8 cellular contexts compared by ENCODE assay signal in the genomic region with DNA sequence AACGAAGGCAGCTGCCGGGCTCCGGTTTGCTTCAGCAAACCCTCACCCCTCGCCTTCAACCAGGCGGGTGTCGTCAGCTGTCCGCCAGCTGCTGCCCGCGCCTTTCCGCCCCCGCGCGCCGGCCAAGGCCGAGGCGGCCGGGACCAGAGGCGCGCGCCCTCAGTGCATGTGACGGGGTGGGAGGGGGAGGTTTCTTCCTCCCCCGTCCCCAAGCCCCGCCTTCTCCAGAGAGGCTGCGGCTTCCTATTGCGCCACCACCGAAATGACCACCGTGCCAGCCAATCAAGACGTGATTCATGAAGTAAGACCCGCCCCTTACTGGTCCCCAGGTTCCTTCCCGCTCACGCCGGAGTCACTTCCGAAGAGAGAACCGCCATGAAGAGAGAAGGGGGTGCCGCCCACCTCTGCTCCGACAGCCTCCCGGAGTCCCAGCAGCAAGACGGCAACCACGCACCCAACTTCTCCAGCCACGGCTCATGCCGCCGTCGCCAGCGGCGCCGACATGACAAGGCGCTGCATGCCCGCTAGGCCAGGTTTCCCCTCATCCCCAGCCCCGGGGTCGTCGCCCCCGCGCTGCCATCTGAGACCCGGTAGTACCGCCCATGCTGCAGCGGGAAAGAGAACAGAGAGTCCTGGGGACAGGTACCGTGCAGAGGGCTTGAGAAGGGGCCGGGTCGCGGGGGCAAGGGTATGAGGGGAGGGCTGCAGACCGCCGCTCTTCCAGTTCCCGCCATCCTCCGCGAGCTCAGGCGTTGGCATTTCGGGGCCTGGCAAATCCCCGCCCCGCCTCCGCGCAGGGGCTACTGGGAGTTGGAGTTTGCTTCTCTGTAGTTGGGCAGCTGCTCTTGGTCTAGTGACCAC. TPM values are rescaled to one million over a fixed set of nuclear protein-coding genes. Genes with fewer than 3 reads are reported as not detected.
DNase-seq lines count a peak whose midpoint lies in the region; ATAC-seq and TF ChIP-seq lines count a peak whose summit lies in the region.

A gene with protein sequence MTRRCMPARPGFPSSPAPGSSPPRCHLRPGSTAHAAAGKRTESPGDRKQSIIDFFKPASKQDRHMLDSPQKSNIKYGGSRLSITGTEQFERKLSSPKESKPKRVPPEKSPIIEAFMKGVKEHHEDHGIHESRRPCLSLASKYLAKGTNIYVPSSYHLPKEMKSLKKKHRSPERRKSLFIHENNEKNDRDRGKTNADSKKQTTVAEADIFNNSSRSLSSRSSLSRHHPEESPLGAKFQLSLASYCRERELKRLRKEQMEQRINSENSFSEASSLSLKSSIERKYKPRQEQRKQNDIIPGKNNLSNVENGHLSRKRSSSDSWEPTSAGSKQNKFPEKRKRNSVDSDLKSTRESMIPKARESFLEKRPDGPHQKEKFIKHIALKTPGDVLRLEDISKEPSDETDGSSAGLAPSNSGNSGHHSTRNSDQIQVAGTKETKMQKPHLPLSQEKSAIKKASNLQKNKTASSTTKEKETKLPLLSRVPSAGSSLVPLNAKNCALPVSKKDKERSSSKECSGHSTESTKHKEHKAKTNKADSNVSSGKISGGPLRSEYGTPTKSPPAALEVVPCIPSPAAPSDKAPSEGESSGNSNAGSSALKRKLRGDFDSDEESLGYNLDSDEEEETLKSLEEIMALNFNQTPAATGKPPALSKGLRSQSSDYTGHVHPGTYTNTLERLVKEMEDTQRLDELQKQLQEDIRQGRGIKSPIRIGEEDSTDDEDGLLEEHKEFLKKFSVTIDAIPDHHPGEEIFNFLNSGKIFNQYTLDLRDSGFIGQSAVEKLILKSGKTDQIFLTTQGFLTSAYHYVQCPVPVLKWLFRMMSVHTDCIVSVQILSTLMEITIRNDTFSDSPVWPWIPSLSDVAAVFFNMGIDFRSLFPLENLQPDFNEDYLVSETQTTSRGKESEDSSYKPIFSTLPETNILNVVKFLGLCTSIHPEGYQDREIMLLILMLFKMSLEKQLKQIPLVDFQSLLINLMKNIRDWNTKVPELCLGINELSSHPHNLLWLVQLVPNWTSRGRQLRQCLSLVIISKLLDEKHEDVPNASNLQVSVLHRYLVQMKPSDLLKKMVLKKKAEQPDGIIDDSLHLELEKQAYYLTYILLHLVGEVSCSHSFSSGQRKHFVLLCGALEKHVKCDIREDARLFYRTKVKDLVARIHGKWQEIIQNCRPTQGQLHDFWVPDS (plus strand): TSS at position 355 of the 861 bp plus-strand sequence. CDS start 148 bp downstream, at position 503.

- intact Hi-C loops in ascending aorta (cut with DNase I), result loop anchor here (2.0 to 10.0 kb wide), 6 partner anchors 86 to 674 kb away; a partner anchor contains a TSS
- intact Hi-C loops in right cardiac atrium (cut with DNase I), result no loop called here
- intact Hi-C loops in uterus (cut with DNase I; ENCODE audit: low total_unique reads), result no loop called here

- TF ChIP-seq CTCF in ascending aorta (IDR thresholded peaks at IDR 0.05), result no peak
- TF ChIP-seq CTCF in uterus (IDR thresholded peaks at IDR 0.05), result peak in 2 of 4 experiments; percentile 4 to 8

- H3K36me3 ChIP-seq in ascending aorta (peaks cover 13 to 16% of the 10 kb centered on the region in 2 donors), uterus (no peaks in the 10 kb centered on the region)

- H3K4me3 Mint-ChIP-seq in T-helper 2 cell treated with Interferon-gamma antibody and Interleukin-4, amounts not matched to agents 5 μg/mL and 100 μg/mL, for 36 hours, result peak within 1 kb of the TSS; percentile 99

- H3K9me3 Mint-ChIP-seq in T-helper 2 cell treated with Interferon-gamma antibody and Interleukin-4, amounts not matched to agents 5 μg/mL and 100 μg/mL, for 36 hours, result no peaks in the 10 kb centered on the region

- WGBS in right cardiac atrium, result under 1% methylated on average over 71 of the region's 71 CpGs

- H3K9me3 ChIP-seq in ascending aorta (no peaks in the 10 kb centered on the region), right cardiac atrium (ENCODE audit: control insufficient read depth, low read length) (no peaks in the 10 kb centered on the region), uterus (no peaks in the 10 kb centered on the region)

- H3K27ac Mint-ChIP-seq in T-helper 2 cell treated with Interferon-gamma antibody and Interleukin-4, amounts not matched to agents 5 μg/mL and 100 μg/mL, for 36 hours, result peak within 1 kb of the TSS; percentile 96

- H3K27me3 ChIP-seq in ascending aorta, result no peaks in the 10 kb centered on the region
- H3K27me3 ChIP-seq in right cardiac atrium (ENCODE audit: control insufficient read depth, insufficient read depth), result no peaks in the 10 kb centered on the region
- no peaks in the 10 kb centered on the region for H3K27me3 ChIP-seq in uterus

- peaks cover 41% of the 10 kb centered on the region for H3K4me1 Mint-ChIP-seq in T-helper 2 cell treated with Interferon-gamma antibody and Interleukin-4, amounts not matched to agents 5 μg/mL and 100 μg/mL, for 36 hours (ENCODE audit: low read depth)

- DNase-seq in NCI-H1930 (lab: John Stamatoyannopoulos, UW) (peak; percentile 88 to 91), ascending aorta (ENCODE audit: low spot score in 2 of 2) (peak; percentile 92 to 99), right cardiac atrium (peak; percentile 97 to 98 (median 98)), pulmonary artery endothelial cell (ENCODE audit: low read depth, low spot score) (peak; percentile 95), uterus (peak; percentile 98 to 99)
- DNase-seq in T-helper 2 cell treated with Interferon-gamma antibody and Interleukin-4, amounts not matched to agents 5 μg/mL and 100 μg/mL, for 36 hours (ENCODE audit: low spot score), result peak; percentile 94

- ATAC-seq in GM18502 (IDR thresholded peaks at IDR 0.05; ENCODE audit: poor library complexity, unreplicated experiment) (peak; percentile 92), HG02970 (IDR thresholded peaks at IDR 0.05; ENCODE audit: low FRiP score, unreplicated experiment) (peak; percentile 92), right cardiac atrium (peak; percentile 97 to 98)

- TF ChIP-seq POLR2A in uterus (IDR thresholded peaks at IDR 0.05), result peak; percentile 26 to 73

- peaks cover 24% of the 10 kb centered on the region for H3K36me3 Mint-ChIP-seq in T-helper 2 cell treated with Interferon-gamma antibody and Interleukin-4, amounts not matched to agents 5 μg/mL and 100 μg/mL, for 36 hours (ENCODE audit: low read depth)

- peaks cover 5 to 20% of the 10 kb centered on the region in 2 donors for H3K4me1 ChIP-seq in ascending aorta
- no peaks in the 10 kb centered on the region for H3K4me1 ChIP-seq in right cardiac atrium (ENCODE audit: control insufficient read depth, insufficient read depth, low read length)
- peaks cover 0 to 13% of the 10 kb centered on the region in 2 donors for H3K4me1 ChIP-seq in uterus

- peak within 1 kb of the TSS; percentile 84 to 89 for H3K4me3 ChIP-seq in ascending aorta
- H3K4me3 ChIP-seq in right cardiac atrium (ENCODE audit: low read length), result peak within 1 kb of the TSS; percentile 67
- H3K4me3 ChIP-seq in uterus, result peak within 1 kb of the TSS; percentile 99

- H3K27ac ChIP-seq in ascending aorta (peak within 1 kb of the TSS; percentile 89 to 90), right cardiac atrium (ENCODE audit: low read length) (peak within 1 kb of the TSS; percentile 95), uterus (peak within 1 kb of the TSS; percentile 89 to 97)

- peaks cover 2% of the 10 kb centered on the region for H3K27me3 Mint-ChIP-seq in T-helper 2 cell treated with Interferon-gamma antibody and Interleukin-4, amounts not matched to agents 5 μg/mL and 100 μg/mL, for 36 hours (ENCODE audit: low read depth)

RNA-seq across cellular contexts. Expression of the gene that starts here (rescaled TPM):
- total RNA-seq in ascending aorta (3.1 TPM), right cardiac atrium (10 to 100 TPM; 15.8 to 22.6 (median 20.5) TPM), pulmonary artery endothelial cell (18.1 and 36.7 TPM in 2 replicates), uterus (100 to 1,000 TPM in 1 of 4 donors, 10 to 100 TPM in 3; 27.9 to 102 (median 59.9) TPM)
- 7.4 TPM for polyA plus RNA-seq in right cardiac atrium

Comparison
In these comparisons a context has a peak if more than half of its experiments do, and no peak if none do; other contexts are left out.
1. Peak in every context shown above with its lines: DNase-seq, ATAC-seq, H3K4me3 ChIP-seq and H3K27ac ChIP-seq.